ENCODE assay signal across 8 cellular contexts in genomic region chr9:127049044-127049443, GRCh38.
A peak's percentile ranks its signal among the peaks of the same experiment; 100 is the strongest.
DNase-seq lines count a peak whose midpoint lies in the region; ATAC-seq and TF ChIP-seq lines count a peak whose summit lies in the region.

No MANE protein-coding gene starts in this region.

- no peak for DNase-seq in activated T-cell treated with anti-CD3 and anti-CD28 coated beads, Interleukin-2, amount 50 U/mL, for 4 hours
- DNase-seq in activated T-cell treated with anti-CD3 and anti-CD28 coated beads for 4 hours (no peak), MM.1S (peak; percentile 69), adipocyte (ENCODE audit: low read depth) (peak; percentile 68), immature natural killer cell (peak; percentile 20 to 43 (median 22)), type B pancreatic cell (ENCODE audit: extremely low spot score, unreplicated experiment) (peak; percentile 27), islet precursor cell (no peak)

- H3K36me3 Mint-ChIP-seq in activated T-cell treated with anti-CD3 and anti-CD28 coated beads, Interleukin-2, amount 50 U/mL, for 4 hours (ENCODE audit: insufficient read depth): no peaks in the 10 kb centered on the region
- H3K36me3 Mint-ChIP-seq in immature natural killer cell (peaks cover 0 to 11% (median 11%) of the 10 kb centered on the region in 3 donors), type B pancreatic cell (no peaks in the 10 kb centered on the region)

- H3K4me3 ChIP-seq in MM.1S (ENCODE audit: low read length) (peak overlapping the region; percentile 24), adipocyte (ENCODE audit: low read length) (peak overlapping the region; percentile 8)

- H3F3A ChIP-seq in MM.1S (ENCODE audit: insufficient read depth, low read length): peaks cover 3% of the 10 kb centered on the region; the same call in 1 of the 2 replicates

- H3K4me1 ChIP-seq in MM.1S (ENCODE audit: low read length) (peaks cover 35% of the 10 kb centered on the region), adipocyte (ENCODE audit: control insufficient read depth, insufficient read depth, low read length) (peaks cover 11% of the 10 kb centered on the region)

- H3K9me2 ChIP-seq in MM.1S (replicated peaks; ENCODE audit: insufficient read depth, low read length): no peaks in the 10 kb centered on the region

- H2AFZ ChIP-seq in MM.1S (ENCODE audit: low read length): peak overlapping the region; percentile 5; the same call in 1 of the 2 replicates

- H3K4me2 ChIP-seq in MM.1S (ENCODE audit: low read depth, low read length): peak overlapping the region; percentile 64

- no peaks in the 10 kb centered on the region for H3K36me3 ChIP-seq in MM.1S (replicated peaks; ENCODE audit: insufficient read depth, low read length)
- no peaks in the 10 kb centered on the region for H3K36me3 ChIP-seq in adipocyte (ENCODE audit: control insufficient read depth, insufficient read depth, low read length, severe bottlenecking)

- peak overlapping the region; percentile 31; the same call in 1 of the 2 replicates for H3K9ac ChIP-seq in MM.1S (ENCODE audit: low read length)
- H3K9ac ChIP-seq in adipocyte (ENCODE audit: low read length): no peak overlapping the region

- peak overlapping the region; percentile 52; the same call in 1 of the 2 replicates for H3K27ac ChIP-seq in MM.1S (ENCODE audit: low read length)

- H3K79me2 ChIP-seq in MM.1S (ENCODE audit: low read length): no peaks in the 10 kb centered on the region

- peak overlapping the region; percentile 52 for H3K4me3 Mint-ChIP-seq in activated T-cell treated with anti-CD3 and anti-CD28 coated beads, Interleukin-2, amount 50 U/mL, for 4 hours
- H3K4me3 Mint-ChIP-seq in immature natural killer cell (peak overlapping the region; percentile 65 to 83 (median 77)), type B pancreatic cell (no peak overlapping the region)

- TF ChIP-seq CTCF in MM.1S (IDR thresholded peaks at IDR 0.05; ENCODE audit: low read length): peak; percentile 32
- TF ChIP-seq CTCF in type B pancreatic cell (conservative IDR thresholded peaks at IDR 0.05): no peak

- H3K27me3 ChIP-seq in MM.1S (replicated peaks; ENCODE audit: insufficient read depth, low read length) (no peaks in the 10 kb centered on the region), adipocyte (replicated peaks; ENCODE audit: control insufficient read depth, insufficient read depth, low read length) (no peaks in the 10 kb centered on the region)

- no peaks in the 10 kb centered on the region for H3K9me3 ChIP-seq in MM.1S (replicated peaks; ENCODE audit: insufficient read depth, low read length)
- no peaks in the 10 kb centered on the region for H3K9me3 ChIP-seq in adipocyte (ENCODE audit: control insufficient read depth, low read length)

- H3K4me1 Mint-ChIP-seq in activated T-cell treated with anti-CD3 and anti-CD28 coated beads, Interleukin-2, amount 50 U/mL, for 4 hours (ENCODE audit: low read depth): peaks cover 23% of the 10 kb centered on the region
- H3K4me1 Mint-ChIP-seq in immature natural killer cell: peaks cover 22 to 28% of the 10 kb centered on the region in 2 donors
- peaks cover 11% of the 10 kb centered on the region for H3K4me1 Mint-ChIP-seq in type B pancreatic cell (ENCODE audit: unreplicated experiment)

- peak overlapping the region; percentile 50 to 81 (median 64) for H3K27ac Mint-ChIP-seq in immature natural killer cell
- H3K27ac Mint-ChIP-seq in type B pancreatic cell: no peak overlapping the region

- H3K9me3 Mint-ChIP-seq in activated T-cell treated with anti-CD3 and anti-CD28 coated beads, Interleukin-2, amount 50 U/mL, for 4 hours: no peaks in the 10 kb centered on the region
- H3K9me3 Mint-ChIP-seq in immature natural killer cell (peaks cover 0 to 1% (median 0%) of the 10 kb centered on the region in 6 donors), type B pancreatic cell (no peaks in the 10 kb centered on the region)

- no peaks in the 10 kb centered on the region for H4K20me1 ChIP-seq in MM.1S (ENCODE audit: insufficient read depth, low read length)

- peak; percentile 71 to 77 for ATAC-seq in activated T-cell treated with anti-CD3 and anti-CD28 coated beads, Interleukin-2, amount 50 U/mL, for 4 hours
- no peak for ATAC-seq in HG02840 (IDR thresholded peaks at IDR 0.05; ENCODE audit: low FRiP score, unreplicated experiment)

- no peaks in the 10 kb centered on the region for H3K27me3 Mint-ChIP-seq in activated T-cell treated with anti-CD3 and anti-CD28 coated beads, Interleukin-2, amount 50 U/mL, for 4 hours (ENCODE audit: low read depth)
- H3K27me3 Mint-ChIP-seq in immature natural killer cell (ENCODE audit: low read depth in 3 of 3) (peaks cover 0 to 3% (median 0%) of the 10 kb centered on the region in 3 donors), type B pancreatic cell (no peaks in the 10 kb centered on the region)

Comparison
In these comparisons a context has a peak if more than half of its experiments do, and no peak if none do; other contexts are left out.
1. DNase-seq: peak in MM.1S (single experiment), adipocyte (single experiment), immature natural killer cell (3 of 3) and type B pancreatic cell (single experiment); none in activated T-cell treated with anti-CD3 and anti-CD28 coated beads, Interleukin-2, amount 50 U/mL, for 4 hours (single experiment), activated T-cell treated with anti-CD3 and anti-CD28 coated beads for 4 hours (single experiment) and islet precursor cell (single experiment).